ENCODE assay signal across 19 cellular contexts in genomic region chr21:34523019-34523418, GRCh38. TPM values are rescaled to one million over a fixed set of nuclear protein-coding genes. Genes with fewer than 3 reads are reported as not detected.
DNase-seq lines count a peak whose midpoint lies in the region; ATAC-seq, FAIRE-seq and TF ChIP-seq lines count a peak whose summit lies in the region.
"Had no signal": no experiment of that assay in that cellular context is flagged by ENCODE, and none has a peak within 500 bp of the region (broad histone marks: within the 10 kb centered on the region; RNA-seq: fewer than 3 reads in every experiment).

No MANE protein-coding gene starts in this region.

- H2AFZ ChIP-seq in HepG2 (ENCODE audit: low read length), result no peak overlapping the region

- TSS peak; percentile 39 for BruUV-seq in HepG2 (replicated peaks; lab: Mats Ljungman, UMichigan)

- H3K9me3 ChIP-seq in NT2/D1 (ENCODE audit: insufficient read depth, low read length) (0 out of 2 replicates have a peak, but pooled peaks cover 10% of the 10 kb centered on the region), HepG2 (ENCODE audit: low read length) (no peaks in the 10 kb centered on the region), sigmoid colon (no peaks in the 10 kb centered on the region)

- TF ChIP-seq CTCF in HepG2 (CRISPR knock-in tag; IDR thresholded peaks at IDR 0.05) (no peak), sigmoid colon (IDR thresholded peaks at IDR 0.05) (no peak)

- FAIRE-seq in HepG2 (lab: Jason Lieb, UNC), result no peak
- FAIRE-seq: bronchial epithelial cell, GM12891, H1, K562 had no signal

- H3K27me3 ChIP-seq in H7 (ENCODE audit: control insufficient read depth, insufficient read depth, low read length), result peaks cover 3% of the 10 kb centered on the region; the same call in 1 of the 2 replicates
- no peaks in the 10 kb centered on the region for H3K27me3 ChIP-seq in NT2/D1 (ENCODE audit: insufficient read depth, insufficient read length)
- H3K27me3 ChIP-seq in HepG2 (ENCODE audit: control insufficient read depth in 1 of 2, insufficient read depth in 2 of 2, low read length in 2 of 2), result no peaks in the 10 kb centered on the region
- H3K27me3 ChIP-seq in sigmoid colon, result no peaks in the 10 kb centered on the region
- H3K27me3 ChIP-seq: heart right ventricle had no signal

- DNase-seq in H7 (peak; percentile 40), NT2/D1 (ENCODE audit: low read depth, low spot score) (no peak), HepG2 (ENCODE audit: low spot score) (peak; percentile 50), sigmoid colon (no peak), foreskin melanocyte (no peak), midbrain (lab: John Stamatoyannopoulos, UW) (no peak), NCI-H2196 treated with DMSO at 0.1 percent for 48 hours (lab: John Stamatoyannopoulos, UW; ENCODE audit: unreplicated experiment) (no peak)
- DNase-seq: activated naive CD4-positive, alpha-beta T cell treated with anti-CD3 and anti-CD28 coated beads, Interleukin-2, amount 50 U/mL, for 16 hours; effector CD4-positive, alpha-beta T cell; GDM1; heart right ventricle; islet precursor cell; NCI-H1105; occipital lobe; stimulated activated CD4-positive, alpha-beta T cell treated with anti-CD3 and anti-CD28 coated beads, Interleukin-2, amount 100 ng/mL, for 48 hours had no signal

- TF ChIP-seq EP300 in HepG2 (IDR thresholded peaks at IDR 0.05; ENCODE audit: low read depth in 2 of 2, low read length in 2 of 2) (0 out of 4 replicates have a peak, but pooled peaks of 1 of the 2 experiments have one; percentile 8), HepG2 (CRISPR knock-in tag; IDR thresholded peaks at IDR 0.05; ENCODE audit: borderline replicate concordance) (no peak), sigmoid colon (IDR thresholded peaks at IDR 0.05) (no peak)

- whole genome bisulfite sequencing in HepG2 (ENCODE audit: low lambda C conversion rate), result 61% methylated on average over 2 of the region's 5 CpGs
- 35 to 81% methylated on average over 5 of the region's 5 CpGs for WGBS in sigmoid colon, 2 donors

- peaks cover 18% of the 10 kb centered on the region for H3K79me2 ChIP-seq in HepG2 (ENCODE audit: insufficient read depth, low read length)

- intact Hi-C loops in HepG2 (cut with micrococcal nuclease; ENCODE audit: unreplicated experiment) (loop anchor here (5.0 kb wide), 1 partner anchor 79 kb away; no protein-coding TSS in a partner anchor), sigmoid colon (cut with DNase I) (loop anchor here (5.0 kb wide), 1 partner anchor 59 kb away; no protein-coding TSS in a partner anchor)

- H3K4me3 ChIP-seq in H7 (ENCODE audit: insufficient read depth, low read depth, low read length) (no peak overlapping the region), NT2/D1 (ENCODE audit: insufficient read length, low read depth) (no peak overlapping the region), HepG2 (replicated peaks in 1 of 3; ENCODE audit: insufficient read depth in 1 of 3, low read depth in 2 of 3, low read length in 3 of 3) (peak overlapping the region in 1 of 3 experiments; percentile 51; a peak in 3 of 6 replicates), sigmoid colon (no peak overlapping the region)
- H3K4me3 ChIP-seq: heart right ventricle, K562 had no signal

- POLR2A ChIA-PET in HepG2 (lab: Yijun Ruan, JAX), result interaction anchor here (1.1 to 6.7 kb wide), 6 partner anchors 14 to 500 kb away, joined by 3 to 120 read pairs (median 4); no protein-coding TSS in a partner anchor

- TF ChIP-seq RAD21 in HepG2 (CRISPR knock-in tag; IDR thresholded peaks at IDR 0.05), result no peak

- H3K4me1 ChIP-seq in NT2/D1 (ENCODE audit: insufficient read depth, insufficient read length), result peaks cover 11% of the 10 kb centered on the region
- peaks cover 69% of the 10 kb centered on the region for H3K4me1 ChIP-seq in HepG2 (ENCODE audit: insufficient read depth, low read length)
- peaks cover 0 to 68% (median 43%) of the 10 kb centered on the region in 4 donors for H3K4me1 ChIP-seq in sigmoid colon

- CTCF ChIA-PET in HepG2 (lab: Yijun Ruan, JAX; ENCODE audit: low intra/inter-chr PET ratio, low total read pairs), result no interaction called here

- in situ Hi-C loops in HepG2 (cut with HindIII; ENCODE audit: extremely low pct_ligation_motif_present, low pct_unique_long_range_greater_than_20kb), result no loop called here

- peak overlapping the region; percentile 73 for H3K4me2 ChIP-seq in HepG2 (ENCODE audit: low read depth, low read length)

- peak overlapping the region; percentile 85 for H3K27ac ChIP-seq in HepG2 (ENCODE audit: extremely low read length, insufficient read depth, low read length)
- H3K27ac ChIP-seq in sigmoid colon, result peak overlapping the region; percentile 27 to 92 (median 53)

- peak; percentile 50 for ATAC-seq in HepG2
- ATAC-seq: heart right ventricle, K562 had no signal

- H3K9ac ChIP-seq in NT2/D1 (ENCODE audit: insufficient read length, low read depth) (peak overlapping the region; percentile 6), HepG2 (ENCODE audit: insufficient read depth, low read depth, low read length) (no peak overlapping the region)

- TF ChIP-seq POLR2A in HepG2 (IDR thresholded peaks at IDR 0.05; ENCODE audit: insufficient read depth in 1 of 2, low read depth in 2 of 2, low read length in 2 of 2), result no peak
- no peak for TF ChIP-seq POLR2A in sigmoid colon (IDR thresholded peaks at IDR 0.05)

- H4K20me1 ChIP-seq in HepG2 (ENCODE audit: insufficient read depth, low read length), result peaks cover 5% of the 10 kb centered on the region; the same call in 1 of the 2 replicates

- H3K36me3 ChIP-seq in H7 (replicated peaks; ENCODE audit: control insufficient read depth, insufficient read depth, low read length), result no peaks in the 10 kb centered on the region
- peaks cover 67% of the 10 kb centered on the region for H3K36me3 ChIP-seq in NT2/D1 (ENCODE audit: insufficient read depth, insufficient read length, low read length)
- peaks cover 9 to 24% of the 10 kb centered on the region in 2 experiments for H3K36me3 ChIP-seq in HepG2 (replicated peaks in 1 of 2; ENCODE audit: control insufficient read depth in 1 of 2, insufficient read depth in 2 of 2, low read length in 2 of 2)
- H3K36me3 ChIP-seq in sigmoid colon, result peaks cover 0 to 38% (median 18%) of the 10 kb centered on the region in 4 donors

TF ChIP-seq in HepG2, 621 proteins besides CTCF, POLR2A, EP300 and RAD21 (continues in another document):
- TF ChIP-seq SETDB1 (CRISPR knock-in tag; IDR thresholded peaks at IDR 0.05; ENCODE audit: borderline replicate concordance) (0 out of 2 replicates have a peak, but pooled peaks have one; percentile 20), PATZ1 (CRISPR knock-in tag; IDR thresholded peaks at IDR 0.05) (peak; percentile 14; the same call in 1 of the 2 replicates), BCL6 (CRISPR knock-in tag; IDR thresholded peaks at IDR 0.05) (peak; percentile 20; the same call in 1 of the 2 replicates), ZNF746 (CRISPR knock-in tag; IDR thresholded peaks at IDR 0.05) (no peak), HNRNPLL (IDR thresholded peaks at IDR 0.05; ENCODE audit: low read depth, low read length, poor library complexity, severe bottlenecking) (peak; percentile 46), ZNF768 (CRISPR knock-in tag; IDR thresholded peaks at IDR 0.05) (peak; percentile 62)

RNA-seq across cellular contexts. Expression of gene KCNE1, which starts 11.0 kb away (rescaled TPM):
- total RNA-seq in H7 (2014; rRNA removed; shearing (Covaris generic)), result 0.10 TPM in 1 of 2 replicates, not detected in the other
- total RNA-seq in HepG2 (2016; rRNA removed; fragmentation: Illumina TruSeq; extraction: Trizol) (0.35 TPM in 1 of 2 replicates, not detected in the other), sigmoid colon (1 to 10 TPM; 1.8 to 7.2 (median 2.9) TPM)
- total RNA-seq in HepG2 (2016; cell fraction: cytosol; rRNA removed; fragmentation: Illumina TruSeq; extraction: Trizol; ENCODE audit: low read depth), result not detected in 2 replicates
- total RNA-seq in HepG2 (2016; cell fraction: insoluble cytoplasmic fraction; rRNA removed; fragmentation: Illumina TruSeq; extraction: Trizol), result 0.22 TPM in 1 of 2 replicates, not detected in the other
- total RNA-seq in HepG2 (2016; cell fraction: membrane; rRNA removed; fragmentation: Illumina TruSeq; extraction: Trizol), result not detected in 2 replicates
- total RNA-seq in HepG2 (2016; cell fraction: nucleus; rRNA removed; fragmentation: Illumina TruSeq; extraction: Trizol), result 0.50 and 0.84 TPM in 2 replicates
- polyA plus RNA-seq in HepG2 (2011; rRNA removed) (not detected in 2 replicates), sigmoid colon (under 1 TPM in 2 of 3 donors, not detected in 1; 0.60 TPM)
- not detected in 2 replicates for polyA plus RNA-seq in HepG2 (2011; cell fraction: cytosol; rRNA removed)
- polyA plus RNA-seq in HepG2 (2011; cell fraction: nucleus; rRNA removed), result 0.16 and 0.17 TPM in 2 replicates
- not detected in 2 replicates for polyA plus RNA-seq in HepG2 (2012)
- polyA plus RNA-seq in HepG2 (2016; cell fraction: cytosol; fragmentation: Illumina TruSeq; extraction: Trizol; ENCODE audit: low read depth), result not detected in 2 replicates
- not detected in 2 replicates for polyA plus RNA-seq in HepG2 (2016; cell fraction: insoluble cytoplasmic fraction; fragmentation: Illumina TruSeq; extraction: Trizol; ENCODE audit: low read depth)
- polyA plus RNA-seq in HepG2 (2016; cell fraction: membrane; fragmentation: Illumina TruSeq; extraction: Trizol; ENCODE audit: low read depth), result not detected in 2 replicates
- not detected in 2 replicates for polyA plus RNA-seq in HepG2 (2016; cell fraction: nucleus; fragmentation: Illumina TruSeq; extraction: Trizol; ENCODE audit: insufficient read depth, low read depth)
- not detected in 2 replicates for polyA minus RNA-seq in HepG2 (2011; rRNA and poly(A)+ RNA removed; ENCODE audit: low replicate concordance)
- not detected in 2 replicates for polyA minus RNA-seq in HepG2 (2011; cell fraction: cytosol; rRNA and poly(A)+ RNA removed)
- polyA minus RNA-seq in HepG2 (2011; cell fraction: nucleus; rRNA and poly(A)+ RNA removed), result 1.1 and 1.4 TPM in 2 replicates

Comparison
In these comparisons a context has a peak if more than half of its experiments do, and no peak if none do; other contexts are left out.
1. DNase-seq: peak in H7 (single experiment) and HepG2 (single experiment); none in NT2/D1 (single experiment), sigmoid colon (single experiment), foreskin melanocyte (single experiment), midbrain (single experiment) and NCI-H2196 treated with DMSO at 0.1 percent for 48 hours (single experiment).